13 cellular contexts compared by ENCODE assay signal in the genomic region with DNA sequence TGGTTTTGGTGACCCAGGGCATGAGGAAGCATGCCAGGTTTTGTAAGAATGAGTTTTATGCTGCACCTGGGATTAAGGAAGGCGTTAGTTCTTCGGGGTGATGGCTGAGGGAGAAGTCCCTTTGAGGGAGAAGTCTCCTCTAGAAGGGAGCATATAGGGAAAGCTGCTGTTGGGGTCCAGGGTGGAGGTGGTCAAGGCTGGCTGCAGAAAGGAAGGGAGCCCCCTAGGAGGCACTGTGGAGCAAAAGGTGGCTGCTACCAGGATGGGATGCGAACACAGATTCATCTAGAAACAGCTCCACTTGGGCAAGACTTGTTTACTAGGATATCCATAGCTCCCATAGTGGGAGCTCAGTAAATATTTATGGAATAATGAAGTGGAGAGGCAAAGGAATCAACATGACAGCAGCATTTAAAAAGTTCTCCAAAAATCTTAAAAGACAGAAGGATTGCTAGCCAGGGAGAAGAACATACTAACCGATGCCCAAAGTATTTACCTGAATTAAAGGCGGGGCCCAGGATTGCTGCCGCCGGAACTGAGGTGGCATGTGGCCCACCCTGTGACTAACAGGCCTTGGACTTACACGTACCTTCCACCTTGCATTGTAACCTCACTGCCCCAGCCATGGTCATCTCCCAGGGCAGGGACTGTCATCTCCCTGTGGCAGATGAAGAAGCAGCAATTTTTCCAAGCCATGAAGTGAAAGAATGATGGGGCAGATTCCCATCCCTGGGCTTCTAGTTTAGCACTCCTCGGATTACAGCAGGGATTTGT. TPM values are rescaled to one million over a fixed set of nuclear protein-coding genes. Genes with fewer than 3 reads are reported as not detected.
DNase-seq lines count a peak whose midpoint lies in the region; ATAC-seq, FAIRE-seq and TF ChIP-seq lines count a peak whose summit lies in the region.
"Had no signal": no experiment of that assay in that cellular context is flagged by ENCODE, and none has a peak within 500 bp of the region (broad histone marks: within the 10 kb centered on the region; RNA-seq: fewer than 3 reads in every experiment).

No MANE protein-coding gene starts in this region.

- no peak overlapping the region for H2BK120ac ChIP-seq in H1 (replicated peaks; ENCODE audit: low read depth, low read length)

- no peak overlapping the region for H3K18ac ChIP-seq in H1 (ENCODE audit: extremely low read depth, low read length)

- no peaks in the 10 kb centered on the region for H3K9me3 Mint-ChIP-seq in neural crest cell
- H3K9me3 Mint-ChIP-seq: activated naive CD4-positive, alpha-beta T cell treated with anti-CD3 and anti-CD28 coated beads, Interleukin-2, amount 50 U/mL, for 24 hours had no signal

- H3K4me1 ChIP-seq in DND-41 (ENCODE audit: insufficient read depth, low read length) (peaks cover 3% of the 10 kb centered on the region; the same call in 1 of the 2 replicates), H1 (replicated peaks in 1 of 4; ENCODE audit: control insufficient read depth in 3 of 4, insufficient read depth in 4 of 4, low read length in 3 of 4) (0 out of 7 replicates have a peak, but pooled peaks cover 0 to 3% (median 0%) of the 10 kb centered on the region in 4 experiments)

- TF ChIP-seq CTCF in DND-41 (IDR thresholded peaks at IDR 0.05; ENCODE audit: borderline replicate concordance, extremely low read depth, low read length, poor library complexity, severe bottlenecking) (peak; percentile 31), H1 (IDR thresholded peaks at IDR 0.05; ENCODE audit: control extremely low read depth in 1 of 3, insufficient read depth in 1 of 3, low read depth in 1 of 3, low read length in 3 of 3) (peak; percentile 55 to 79 (median 73)), neural crest cell (conservative IDR thresholded peaks at IDR 0.05) (peak; percentile 36)

- H3K9ac ChIP-seq in DND-41 (ENCODE audit: low read depth, low read length), result no peak overlapping the region
- no peak overlapping the region for H3K9ac ChIP-seq in H1 (replicated peaks in 1 of 4; ENCODE audit: extremely low read depth in 1 of 4, low read depth in 3 of 4, low read length in 3 of 4)

- H2BK20ac ChIP-seq in H1 (ENCODE audit: low read length), result no peak overlapping the region

- no peak overlapping the region for H4K5ac ChIP-seq in H1 (ENCODE audit: insufficient read length, low read depth, low read length)

- H3K4me2 ChIP-seq in DND-41 (ENCODE audit: insufficient read depth, low read length) (no peak overlapping the region), H1 (ENCODE audit: insufficient read depth in 1 of 2, low read depth in 2 of 2, low read length in 2 of 2) (no peak overlapping the region)

- FAIRE-seq in H1 (lab: Jason Lieb, UNC), result no peak

- DNase-seq in DND-41 (no peak), M059J (ENCODE audit: low read depth) (peak; percentile 16), H1 (ENCODE audit: low read depth in 1 of 2, low spot score in 2 of 2) (peak in 1 of 2 experiments; percentile 66), neural crest cell (ENCODE audit: low read depth, low spot score) (no peak), inferior parietal cortex (ENCODE audit: extremely low spot score) (no peak), D341Med (ENCODE audit: low spot score) (no peak)
- DNase-seq: activated CD4-positive, alpha-beta T cell treated with anti-CD3 and anti-CD28 coated beads for 1 hour; MM.1S; stimulated activated CD4-positive, alpha-beta T cell treated with anti-CD3 and anti-CD28 coated beads, Interleukin-1b, Interleukin-23, amount 100 ng/mL, for 48 hours had no signal

- H2AFZ ChIP-seq in DND-41 (ENCODE audit: low read depth, low read length) (no peak overlapping the region), H1 (ENCODE audit: low read length) (no peak overlapping the region)

- CTCF ChIA-PET in H1 (lab: Charles Lee; ENCODE audit: partially characterized antibody), result interaction anchor here (0.7 to 7.2 kb wide), 39 partner anchors 8 to 205 kb away, joined by 3 to 47 read pairs (median 4); partner anchors contain the start of gene MMP2

- H3K4ac ChIP-seq in H1 (replicated peaks; ENCODE audit: insufficient read length, low read depth, low read length), result no peak overlapping the region

- H3K4me3 Mint-ChIP-seq in neural crest cell, result peak overlapping the region; percentile 4
- H3K4me3 Mint-ChIP-seq: activated naive CD4-positive, alpha-beta T cell treated with anti-CD3 and anti-CD28 coated beads, Interleukin-2, amount 50 U/mL, for 24 hours had no signal

- H3K9me3 ChIP-seq in DND-41 (ENCODE audit: insufficient read depth, low read length, severe bottlenecking) (no peaks in the 10 kb centered on the region), H1 (ENCODE audit: insufficient read depth in 2 of 2, low read depth in 1 of 2, low read length in 1 of 2) (no peaks in the 10 kb centered on the region)
- H3K9me3 ChIP-seq: tibial artery had no signal

- H4K8ac ChIP-seq in H1 (ENCODE audit: extremely low read depth, insufficient read depth, low read length), result no peak overlapping the region

- H3K27ac Mint-ChIP-seq in neural crest cell (ENCODE audit: unreplicated experiment), result peak overlapping the region; percentile 15
- H3K27ac Mint-ChIP-seq: activated naive CD4-positive, alpha-beta T cell treated with anti-CD3 and anti-CD28 coated beads, Interleukin-2, amount 50 U/mL, for 24 hours had no signal

- no peak for TF ChIP-seq POLR2A in H1 (IDR thresholded peaks at IDR 0.05; ENCODE audit: control extremely low read depth in 1 of 2, low read depth in 2 of 2, low read length in 2 of 2)

- H3K27me3 Mint-ChIP-seq in neural crest cell (ENCODE audit: low read depth), result no peaks in the 10 kb centered on the region

- POLR2A ChIA-PET in H1 (lab: Charles Lee; ENCODE audit: partially characterized antibody), result interaction anchor here (1.8 kb wide), 1 partner anchor 22 kb away, joined by 4 read pairs; no protein-coding TSS in a partner anchor

- 88% methylated on average over 9 of the region's 9 CpGs; no CpG with 5 or more reads in 1 of the 2 experiments for WGBS in H1 (ENCODE audit: extremely low coverage in 1 of 2, insufficient coverage in 1 of 2, insufficient read length in 1 of 2, insufficient replicate concordance in 2 of 2, low coverage in 1 of 2, low lambda C conversion rate in 2 of 2, missing lambda C conversion rate in 1 of 2), 2 experiments

- H3K36me3 Mint-ChIP-seq in neural crest cell (ENCODE audit: low read depth), result peaks cover 13% of the 10 kb centered on the region
- H3K36me3 Mint-ChIP-seq: activated naive CD4-positive, alpha-beta T cell treated with anti-CD3 and anti-CD28 coated beads, Interleukin-2, amount 50 U/mL, for 24 hours had no signal

- no peak overlapping the region for H3K27ac ChIP-seq in DND-41 (ENCODE audit: low read length)
- H3K27ac ChIP-seq in H1 (ENCODE audit: low read depth, low read length), result no peak overlapping the region

- no peak overlapping the region for H4K91ac ChIP-seq in H1 (replicated peaks; ENCODE audit: insufficient read length, low read length)

- no peaks in the 10 kb centered on the region for H4K20me1 ChIP-seq in DND-41 (ENCODE audit: insufficient read depth, low read length)
- no peaks in the 10 kb centered on the region for H4K20me1 ChIP-seq in H1 (replicated peaks in 1 of 2; ENCODE audit: control insufficient read depth in 1 of 2, insufficient read depth in 2 of 2, low read length in 2 of 2)

- ATAC-seq in DND-41 (ENCODE audit: insufficient read depth, low read depth) (no peak), HG02870 (IDR thresholded peaks at IDR 0.05; ENCODE audit: unreplicated experiment) (no peak), GM21619 (IDR thresholded peaks at IDR 0.05; ENCODE audit: unreplicated experiment) (no peak)

- no peak overlapping the region for H3K23ac ChIP-seq in H1 (ENCODE audit: insufficient read length)

- H3K36me3 ChIP-seq in DND-41 (ENCODE audit: insufficient read depth, low read length), result no peaks in the 10 kb centered on the region
- H3K36me3 ChIP-seq in H1 (ENCODE audit: control insufficient read depth in 2 of 4, insufficient read depth in 4 of 4, low read length in 3 of 4), result no peaks in the 10 kb centered on the region; a peak in 1 of 8 replicates

- H3K4me1 Mint-ChIP-seq in neural crest cell, result peaks cover 53% of the 10 kb centered on the region

- H2BK15ac ChIP-seq in H1 (ENCODE audit: low read length), result no peak overlapping the region; the same call in 1 of the 2 replicates

- TF ChIP-seq RAD21 in H1 (IDR thresholded peaks at IDR 0.05 in 1 of 2, conservative IDR thresholded peaks at IDR 0.05 in 1 of 2; ENCODE audit: low read depth in 2 of 2, low read length in 2 of 2), result peak; percentile 45 to 54

- no peaks in the 10 kb centered on the region for H3K79me1 ChIP-seq in H1 (ENCODE audit: low read depth, low read length)

- TF ChIP-seq EP300 in H1 (IDR thresholded peaks at IDR 0.05; ENCODE audit: borderline replicate concordance in 1 of 2, low read depth in 2 of 2, low read length in 2 of 2), result no peak

- H2BK12ac ChIP-seq in H1 (ENCODE audit: low read depth, low read length), result no peak overlapping the region

- no peak overlapping the region for H3K14ac ChIP-seq in H1 (ENCODE audit: insufficient read length)

- no peak overlapping the region for H2AK5ac ChIP-seq in H1 (ENCODE audit: low read depth, low read length)

- H2BK5ac ChIP-seq in H1 (ENCODE audit: low read depth, low read length), result no peak overlapping the region

- no peak overlapping the region for H3K56ac ChIP-seq in H1 (replicated peaks; ENCODE audit: insufficient read length, low read depth, low read length)

- H3K23me2 ChIP-seq in H1 (ENCODE audit: low read depth, low read length), result no peaks in the 10 kb centered on the region

- H3K4me3 ChIP-seq in DND-41 (ENCODE audit: low read depth in 1 of 2, low read length in 2 of 2) (no peak overlapping the region), H1 (ENCODE audit: extremely low read depth in 1 of 4, insufficient read depth in 2 of 4, low read depth in 3 of 4, low read length in 4 of 4) (no peak overlapping the region)
- H3K4me3 ChIP-seq: tibial artery had no signal

- H3K79me2 ChIP-seq in DND-41 (ENCODE audit: insufficient read depth, low read length), result no peaks in the 10 kb centered on the region
- H3K79me2 ChIP-seq in H1 (ENCODE audit: control insufficient read depth in 1 of 2, insufficient read depth in 2 of 2, low read length in 2 of 2), result no peaks in the 10 kb centered on the region

- H3K27me3 ChIP-seq in DND-41 (ENCODE audit: insufficient read depth, low read length, poor library complexity) (peaks cover 10% of the 10 kb centered on the region), H1 (replicated peaks in 1 of 4; ENCODE audit: control insufficient read depth in 3 of 4, extremely low read depth in 1 of 4, insufficient read depth in 3 of 4, low read length in 3 of 4) (no peaks in the 10 kb centered on the region)
- H3K27me3 ChIP-seq: tibial artery had no signal

RNA-seq across cellular contexts. Expression of gene LPCAT2, which starts 7.1 kb away (rescaled TPM):
- total RNA-seq in M059J (2014; rRNA removed; shearing (Covaris generic)), result 29.1 and 32.2 TPM in 2 replicates
- total RNA-seq in H1 (2021; fragmentation: NEBNext Ultra II Directional; extraction: Animal tissue kit (Norgen Biotek cat#: 25700)), result 7.1 and 10.6 TPM in 2 replicates
- 2.2 TPM in 2 replicates for polyA plus RNA-seq in H1 (2011; rRNA removed)
- 2.9 TPM for polyA plus RNA-seq in H1 (2011; cell fraction: cytosol; rRNA removed)
- polyA plus RNA-seq in H1 (2011; cell fraction: nucleus; rRNA removed), result 2.7 TPM
- 1.7 to 5.9 TPM (median 2.9 TPM) in 4 replicates for polyA plus RNA-seq in H1 (2012, experiment 1 of 2)
- polyA plus RNA-seq in H1 (2012, experiment 2 of 2), result 0.49 TPM
- 7.2 TPM for polyA plus RNA-seq in H1 (2013, experiment 1 of 2)
- polyA plus RNA-seq in H1 (2013, experiment 2 of 2), result 7.7 TPM
- 1.5 and 1.7 TPM in 2 replicates for polyA minus RNA-seq in H1 (2011; rRNA and poly(A)+ RNA removed)
- 2.9 TPM for polyA minus RNA-seq in H1 (2011; cell fraction: cytosol; rRNA and poly(A)+ RNA removed)
- 10.0 TPM for polyA minus RNA-seq in H1 (2011; cell fraction: nucleus; rRNA and poly(A)+ RNA removed)
- 7.2 and 7.9 TPM in 2 replicates for total RNA-seq in neural crest cell

RNA-seq across cellular contexts. Expression of gene MMP2, which starts 22.7 kb away (rescaled TPM):
- total RNA-seq in M059J (2014; rRNA removed; shearing (Covaris generic)), result 108 and 198 TPM in 2 replicates
- 58.2 and 64.5 TPM in 2 replicates for total RNA-seq in H1 (2021; fragmentation: NEBNext Ultra II Directional; extraction: Animal tissue kit (Norgen Biotek cat#: 25700))
- polyA plus RNA-seq in H1 (2011; rRNA removed), result 33.6 and 45.0 TPM in 2 replicates
- polyA plus RNA-seq in H1 (2011; cell fraction: cytosol; rRNA removed), result 24.9 TPM
- polyA plus RNA-seq in H1 (2011; cell fraction: nucleus; rRNA removed), result 35.7 TPM
- polyA plus RNA-seq in H1 (2012, experiment 1 of 2), result 30.3 to 51.7 TPM (median 42.2 TPM) in 4 replicates
- 26.5 TPM for polyA plus RNA-seq in H1 (2012, experiment 2 of 2)
- polyA plus RNA-seq in H1 (2013, experiment 1 of 2), result 46.1 TPM
- 44.9 TPM for polyA plus RNA-seq in H1 (2013, experiment 2 of 2)
- polyA minus RNA-seq in H1 (2011; rRNA and poly(A)+ RNA removed), result 78.1 and 89.7 TPM in 2 replicates
- polyA minus RNA-seq in H1 (2011; cell fraction: cytosol; rRNA and poly(A)+ RNA removed), result 27.7 TPM
- 21.3 TPM for polyA minus RNA-seq in H1 (2011; cell fraction: nucleus; rRNA and poly(A)+ RNA removed)
- 138 and 153 TPM in 2 replicates for total RNA-seq in neural crest cell
